Comparison of ENCODE assay signal across 18 cellular contexts in genomic region chr7:18808026-18808425, GRCh38.
DNase-seq lines count a peak whose midpoint lies in the region; TF ChIP-seq lines count a peak whose summit lies in the region.
"Had no signal": no experiment of that assay in that cellular context is flagged by ENCODE, and none has a peak within 500 bp of the region (broad histone marks: within the 10 kb centered on the region; RNA-seq: fewer than 3 reads in every experiment).

No MANE protein-coding gene starts in this region.

- H2AFZ ChIP-seq in mammary epithelial cell (ENCODE audit: low read depth, low read length) (peak overlapping the region; percentile 3), neural progenitor cell (replicated peaks) (no peak overlapping the region)
- H2AFZ ChIP-seq: GM23338 had no signal

- WGBS in mammary epithelial cell (ENCODE audit: low coverage, missing lambda C conversion rate) = 59% methylated on average over 3 of the region's 3 CpGs
- 75 to 77% methylated on average over 2 to 3 of the region's 3 CpGs for WGBS in esophagus squamous epithelium, 2 donors

- TF ChIP-seq POLR2A in breast epithelium (IDR thresholded peaks at IDR 0.05) (no peak), esophagus squamous epithelium (IDR thresholded peaks at IDR 0.05) (no peak)

- H3K4me2 ChIP-seq in mammary epithelial cell (ENCODE audit: insufficient read depth, low read depth, low read length) = no peak overlapping the region
- no peak overlapping the region for H3K4me2 ChIP-seq in neural progenitor cell
- H3K4me2 ChIP-seq: A549, GM23338 had no signal

- H3F3A ChIP-seq in neural progenitor cell (ENCODE audit: low read depth) = no peaks in the 10 kb centered on the region

- H4K20me1 ChIP-seq in mammary epithelial cell (ENCODE audit: insufficient read depth, low read length) = no peaks in the 10 kb centered on the region
- no peaks in the 10 kb centered on the region for H4K20me1 ChIP-seq in neural progenitor cell (ENCODE audit: low read depth)

- intact Hi-C loops in mammary epithelial cell (cut with micrococcal nuclease) (no loop called here), breast epithelium (cut with DNase I; ENCODE audit: low total_unique reads) (no loop called here), esophagus squamous epithelium (cut with DNase I) (no loop called here)

- peaks cover 2% of the 10 kb centered on the region for H3K27me3 Mint-ChIP-seq in neural progenitor cell (ENCODE audit: insufficient read depth, low read depth)
- H3K27me3 Mint-ChIP-seq: CD4-positive, alpha-beta T cell had no signal

- dilution Hi-C loops in mammary epithelial cell (cut with HindIII; ENCODE audit: low sequenced_read_pairs) = no loop called here

- in situ Hi-C loops in mammary epithelial cell (cut with MboI; ENCODE audit: low sequenced_read_pairs in 2 of 2) = no loop called here

- no peak overlapping the region for H3K4me3 ChIP-seq in mammary epithelial cell (replicated peaks in 1 of 3; ENCODE audit: insufficient read depth in 1 of 3, low read depth in 2 of 3, low read length in 3 of 3)
- H3K4me3 ChIP-seq in breast epithelium = no peak overlapping the region
- no peak overlapping the region for H3K4me3 ChIP-seq in neural progenitor cell
- no peak overlapping the region for H3K4me3 ChIP-seq in esophagus squamous epithelium
- H3K4me3 ChIP-seq: A549, GM23338 had no signal

- H3K27ac Mint-ChIP-seq in neural progenitor cell = peak overlapping the region; percentile 12
- H3K27ac Mint-ChIP-seq: CD4-positive, alpha-beta T cell; GM23338; HFFc6 had no signal

- CTCF ChIA-PET in mammary epithelial cell (lab: Charles Lee; ENCODE audit: low non-redundant PET) = no interaction called here

- H3K9me3 Mint-ChIP-seq in neural progenitor cell = peaks cover 5% of the 10 kb centered on the region

- no peak overlapping the region for H3K9ac ChIP-seq in mammary epithelial cell (ENCODE audit: insufficient read depth, low read length)
- H3K9ac ChIP-seq in neural progenitor cell = no peak overlapping the region

- TF ChIP-seq CTCF in mammary epithelial cell (conservative IDR thresholded peaks at IDR 0.05 in 1 of 2, IDR thresholded peaks at IDR 0.05 in 1 of 2; ENCODE audit: extremely low read depth in 1 of 2, insufficient read depth in 1 of 2, low read depth in 1 of 2, low read length in 2 of 2) (no peak), breast epithelium (IDR thresholded peaks at IDR 0.05) (no peak), neural progenitor cell (IDR thresholded peaks at IDR 0.05) (no peak), esophagus squamous epithelium (IDR thresholded peaks at IDR 0.05) (no peak)

- H3K4me1 Mint-ChIP-seq in neural progenitor cell = peaks cover 16% of the 10 kb centered on the region

- H3K27me3 ChIP-seq in mammary epithelial cell (ENCODE audit: insufficient read depth, low read length) (no peaks in the 10 kb centered on the region), breast epithelium (no peaks in the 10 kb centered on the region), neural progenitor cell (no peaks in the 10 kb centered on the region), esophagus squamous epithelium (no peaks in the 10 kb centered on the region)

- H3K36me3 ChIP-seq in mammary epithelial cell (ENCODE audit: insufficient read depth, low read length) (no peaks in the 10 kb centered on the region), breast epithelium (no peaks in the 10 kb centered on the region), neural progenitor cell (no peaks in the 10 kb centered on the region), esophagus squamous epithelium (no peaks in the 10 kb centered on the region)

- no peaks in the 10 kb centered on the region for H3K79me2 ChIP-seq in mammary epithelial cell (ENCODE audit: insufficient read depth, low read length)
- H3K79me2 ChIP-seq in neural progenitor cell (ENCODE audit: low read depth) = no peaks in the 10 kb centered on the region

- no peak overlapping the region for H3K27ac ChIP-seq in mammary epithelial cell (ENCODE audit: insufficient read depth, low read depth, low read length)
- H3K27ac ChIP-seq in breast epithelium = no peak overlapping the region
- no peak overlapping the region for H3K27ac ChIP-seq in neural progenitor cell
- no peak overlapping the region for H3K27ac ChIP-seq in esophagus squamous epithelium
- H3K27ac ChIP-seq: 22Rv1, A549, C4-2B had no signal

- H3K36me3 Mint-ChIP-seq in neural progenitor cell = no peaks in the 10 kb centered on the region

- BruUV-seq in mammary epithelial cell (replicated peaks; lab: Mats Ljungman, UMichigan) = no TSS peak

- H3K9me3 ChIP-seq in mammary epithelial cell (replicated peaks; ENCODE audit: insufficient read depth, low read length) = no peaks in the 10 kb centered on the region
- no peaks in the 10 kb centered on the region for H3K9me3 ChIP-seq in breast epithelium
- no peaks in the 10 kb centered on the region for H3K9me3 ChIP-seq in neural progenitor cell (ENCODE audit: low read depth)
- peaks cover 0 to under 1% (median 0%) of the 10 kb centered on the region in 3 donors for H3K9me3 ChIP-seq in esophagus squamous epithelium
- H3K9me3 ChIP-seq: A549, Caco-2 had no signal

- DNase-seq in DMS 273 (lab: John Stamatoyannopoulos, UW; ENCODE audit: unreplicated experiment) (peak; percentile 42), DMS 273 treated with DMSO at 0.1 percent for 48 hours (lab: John Stamatoyannopoulos, UW) (no peak), mammary epithelial cell (no peak), breast epithelium (ENCODE audit: low spot score in 2 of 2) (no peak), neural progenitor cell (ENCODE audit: low spot score) (no peak), esophagus squamous epithelium (lab: John Stamatoyannopoulos, UW) (no peak), GM03348 (ENCODE audit: low spot score) (no peak)
- DNase-seq: AML-193; Caco-2; CD4-positive, alpha-beta T cell; DMS79 treated with DMSO at 0.1 percent for 48 hours; H7; HFFc6; IMR-90 had no signal

- no peak overlapping the region for H3K4me3 Mint-ChIP-seq in neural progenitor cell
- H3K4me3 Mint-ChIP-seq: CD4-positive, alpha-beta T cell; GM23338; HFFc6 had no signal

- peaks cover 11% of the 10 kb centered on the region for H3K4me1 ChIP-seq in mammary epithelial cell (ENCODE audit: insufficient read depth, low read length)
- H3K4me1 ChIP-seq in breast epithelium = no peaks in the 10 kb centered on the region
- peaks cover 16% of the 10 kb centered on the region for H3K4me1 ChIP-seq in neural progenitor cell
- H3K4me1 ChIP-seq in esophagus squamous epithelium = no peaks in the 10 kb centered on the region
- H3K4me1 ChIP-seq: A549, Caco-2 had no signal
